8 cellular contexts compared by ENCODE assay signal in genomic region chr15:67303490-67304363, GRCh38. TPM values are rescaled to one million over a fixed set of nuclear protein-coding genes. Genes with fewer than 3 reads are reported as not detected.
A peak's percentile ranks its signal among the peaks of the same experiment; 100 is the strongest.
DNase-seq lines count a peak whose midpoint lies in the region; ATAC-seq and TF ChIP-seq lines count a peak whose summit lies in the region.

No MANE protein-coding gene starts in this region.

- no peak overlapping the region for H3K4me3 ChIP-seq in PC-3 (ENCODE audit: low read length)
- no peak overlapping the region for H3K4me3 ChIP-seq in neural cell (ENCODE audit: low read length)

- no peaks in the 10 kb centered on the region for H3K27me3 Mint-ChIP-seq in CD4-positive, alpha-beta T cell
- H3K27me3 Mint-ChIP-seq in effector memory CD8-positive, alpha-beta T cell, result no peaks in the 10 kb centered on the region

- no peaks in the 10 kb centered on the region for H3K36me3 Mint-ChIP-seq in CD4-positive, alpha-beta T cell (ENCODE audit: low read depth)
- no peaks in the 10 kb centered on the region for H3K36me3 Mint-ChIP-seq in effector memory CD8-positive, alpha-beta T cell (ENCODE audit: insufficient read depth)

- no peaks in the 10 kb centered on the region for H3K4me1 ChIP-seq in PC-3 (ENCODE audit: insufficient read depth, low read length)

- intact Hi-C loops in CD4-positive, alpha-beta T cell (cut with DNase I, micrococcal nuclease), result loop anchor here (1.0 to 10.0 kb wide), 4 partner anchors 63 to 531 kb away; no protein-coding TSS in a partner anchor
- intact Hi-C loops in PC-3 (cut with micrococcal nuclease), result loop anchor here (1.0 to 2.0 kb wide), 3 partner anchors 63 to 357 kb away; no protein-coding TSS in a partner anchor

- H3F3A ChIP-seq in PC-3 (ENCODE audit: low read length, unreplicated experiment) (no peaks in the 10 kb centered on the region), neural cell (ENCODE audit: insufficient read depth, low read length, poor library complexity, severe bottlenecking) (no peaks in the 10 kb centered on the region)

- H3K27ac ChIP-seq in CD4-positive, alpha-beta T cell (ENCODE audit: low read depth, low read length), result no peak overlapping the region
- H3K27ac ChIP-seq in PC-3 (ENCODE audit: low read length), result no peak overlapping the region
- no peak overlapping the region for H3K27ac ChIP-seq in neural cell (ENCODE audit: low read length)

- H3K27me3 ChIP-seq in CD4-positive, alpha-beta T cell (ENCODE audit: control insufficient read depth, insufficient read depth, low read length), result no peaks in the 10 kb centered on the region
- H3K27me3 ChIP-seq in PC-3 (ENCODE audit: low read length), result no peaks in the 10 kb centered on the region
- H3K27me3 ChIP-seq in neural cell (ENCODE audit: insufficient read depth, low read depth, low read length), result no peaks in the 10 kb centered on the region

- no peaks in the 10 kb centered on the region for H3K9me3 ChIP-seq in CD4-positive, alpha-beta T cell (ENCODE audit: control insufficient read depth, low read length)
- H3K9me3 ChIP-seq in PC-3 (ENCODE audit: low read length) (no peaks in the 10 kb centered on the region), neural cell (ENCODE audit: low read length) (no peaks in the 10 kb centered on the region)

- CTCF ChIA-PET in CD4-positive, alpha-beta T cell (lab: Charles Lee), result interaction anchor here (0.6 to 4.0 kb wide), 8 partner anchors 10 to 746 kb away, joined by 3 to 46 read pairs (median 4); no protein-coding TSS in a partner anchor
- CTCF ChIA-PET in PC-3 (lab: Charles Lee), result interaction anchor here (0.6 to 0.7 kb wide), 2 partner anchors 278 to 329 kb away, joined by 3 to 4 read pairs; no protein-coding TSS in a partner anchor

- ATAC-seq in CD4-positive, alpha-beta T cell (ENCODE audit: poor library complexity), result peak; percentile 59
- ATAC-seq in PC-3, result peak; percentile 58; the same call in 1 of the 2 replicates
- ATAC-seq in effector memory CD8-positive, alpha-beta T cell (replicated peaks), result peak; percentile 43
- no peak for ATAC-seq in GM18867 (IDR thresholded peaks at IDR 0.05; ENCODE audit: unreplicated experiment)
- no peak for ATAC-seq in HG03025 (IDR thresholded peaks at IDR 0.05; ENCODE audit: low FRiP score, unreplicated experiment)

- TF ChIP-seq EP300 in neural cell (conservative IDR thresholded peaks at IDR 0.05; ENCODE audit: poor library complexity, severe bottlenecking), result no peak

- no peak overlapping the region for H3K9ac ChIP-seq in PC-3 (ENCODE audit: low read length)
- H3K9ac ChIP-seq in neural cell (ENCODE audit: low read length), result no peak overlapping the region

- H3K36me3 ChIP-seq in PC-3 (ENCODE audit: low read depth, low read length) (no peaks in the 10 kb centered on the region), neural cell (ENCODE audit: insufficient read depth, low read length) (no peaks in the 10 kb centered on the region)

- TF ChIP-seq RAD21 in neural cell (conservative IDR thresholded peaks at IDR 0.05), result peak; percentile 69

- DNase-seq in CD4-positive, alpha-beta T cell, result peak in 6 of 10 experiments; percentile 0 to 12 (median 6)
- DNase-seq in GM13976 (ENCODE audit: low spot score) (peak; percentile 23), PC-3 (peak; percentile 58), ecto neural progenitor cell (ENCODE audit: low spot score) (no peak)
- DNase-seq in effector memory CD8-positive, alpha-beta T cell, result peak; percentile 10 to 27 (median 24)

- no peaks in the 10 kb centered on the region for H3K9me3 Mint-ChIP-seq in CD4-positive, alpha-beta T cell
- H3K9me3 Mint-ChIP-seq in effector memory CD8-positive, alpha-beta T cell, result no peaks in the 10 kb centered on the region

- H3K79me2 ChIP-seq in PC-3 (ENCODE audit: low read length), result no peaks in the 10 kb centered on the region
- no peaks in the 10 kb centered on the region for H3K79me2 ChIP-seq in neural cell (replicated peaks; ENCODE audit: insufficient read depth, low read length)

- no peak overlapping the region for H3K4me2 ChIP-seq in PC-3 (ENCODE audit: low read length)
- no peak overlapping the region for H3K4me2 ChIP-seq in neural cell (ENCODE audit: low read length)

- peak; percentile 79 for TF ChIP-seq CTCF in CD4-positive, alpha-beta T cell (IDR thresholded peaks at IDR 0.05)
- peak; percentile 57 for TF ChIP-seq CTCF in GM13976 (IDR thresholded peaks at IDR 0.05; ENCODE audit: borderline replicate concordance, control extremely low read depth, extremely low read depth, insufficient read depth, missing control alignments)
- TF ChIP-seq CTCF in PC-3 (conservative IDR thresholded peaks at IDR 0.05; ENCODE audit: low read depth, low read length), result peak; percentile 75
- peak; percentile 58 for TF ChIP-seq CTCF in neural cell (IDR thresholded peaks at IDR 0.05; ENCODE audit: poor library complexity, severe bottlenecking)

- no peak overlapping the region for H3K27ac Mint-ChIP-seq in CD4-positive, alpha-beta T cell
- no peak overlapping the region for H3K27ac Mint-ChIP-seq in effector memory CD8-positive, alpha-beta T cell

- H2AFZ ChIP-seq in PC-3 (ENCODE audit: low read length), result no peak overlapping the region
- no peak overlapping the region for H2AFZ ChIP-seq in neural cell (ENCODE audit: low read depth, low read length)

- H4K20me1 ChIP-seq in PC-3 (ENCODE audit: low read length) (no peaks in the 10 kb centered on the region), neural cell (ENCODE audit: insufficient read depth) (no peaks in the 10 kb centered on the region)

- no peak overlapping the region for H3K4me3 Mint-ChIP-seq in CD4-positive, alpha-beta T cell
- no peak overlapping the region for H3K4me3 Mint-ChIP-seq in effector memory CD8-positive, alpha-beta T cell

- H3K4me1 Mint-ChIP-seq in CD4-positive, alpha-beta T cell (ENCODE audit: low read depth), result no peaks in the 10 kb centered on the region
- H3K4me1 Mint-ChIP-seq in effector memory CD8-positive, alpha-beta T cell (ENCODE audit: low read depth in 2 of 2), result no peaks in the 10 kb centered on the region

- POLR2A ChIA-PET in CD4-positive, alpha-beta T cell (lab: Charles Lee), result interaction anchor here (0.6 to 1.4 kb wide), 4 partner anchors 50 to 357 kb away, joined by 3 to 5 read pairs (median 4); partner anchors contain the start of genes AAGAB and IQCH
- POLR2A ChIA-PET in PC-3 (lab: Charles Lee; ENCODE audit: unreplicated experiment), result interaction anchor here (0.5 kb wide), 1 partner anchor 563 kb away, joined by 7 read pairs; no protein-coding TSS in a partner anchor

- in situ Hi-C loops in GM13976 (cut with MboI; ENCODE audit: low sequenced_read_pairs, unreplicated experiment), result loop anchor here (5.0 kb wide), 1 partner anchor 356 kb away; no protein-coding TSS in a partner anchor

- BruUV-seq in PC-3 (replicated peaks; lab: Mats Ljungman, UMichigan), result no TSS peak

- H3K9me2 ChIP-seq in PC-3 (replicated peaks; ENCODE audit: low read length), result no peaks in the 10 kb centered on the region
- no peaks in the 10 kb centered on the region for H3K9me2 ChIP-seq in neural cell (ENCODE audit: insufficient read depth, low read length)

TF ChIP-seq in neural cell, 6 proteins besides CTCF, POLR2A, EP300 and RAD21:
- TF ChIP-seq POLR2AphosphoS5 (IDR thresholded peaks at IDR 0.05) (no peak), SMC3 (conservative IDR thresholded peaks at IDR 0.05; ENCODE audit: poor library complexity) (peak; percentile 67)
TF ChIP-seq in neural cell: peak in this region for 1.

RNA-seq across cellular contexts. Expression of gene IQCH, which starts 49.1 kb away (rescaled TPM):
- 1 to 10 TPM in 1 of 2 experiments, under 1 TPM in 1; 0.85 to 1.3 TPM for total RNA-seq in CD4-positive, alpha-beta T cell
- 2.1 and 8.2 TPM in 2 replicates for total RNA-seq in PC-3 (2014; rRNA removed)
- polyA plus RNA-seq in neural cell, result 2.8 and 8.4 TPM in 2 replicates
- polyA minus RNA-seq in neural cell, result 8.3 and 9.0 TPM in 2 replicates

RNA-seq across cellular contexts. Expression of gene AAGAB, which starts 49.3 kb away (rescaled TPM):
- total RNA-seq in CD4-positive, alpha-beta T cell, result 10 to 100 TPM; 14.2 to 15.6 TPM
- total RNA-seq in PC-3 (2014; rRNA removed), result 25.7 and 30.5 TPM in 2 replicates
- 114 and 115 TPM in 2 replicates for polyA plus RNA-seq in neural cell
- 75.2 and 86.0 TPM in 2 replicates for polyA minus RNA-seq in neural cell

Comparison
In these comparisons a context has a peak if more than half of its experiments do, and no peak if none do; other contexts are left out.
1. ATAC-seq: peak in CD4-positive, alpha-beta T cell (single experiment), PC-3 (single experiment) and effector memory CD8-positive, alpha-beta T cell (single experiment); none in GM18867 (single experiment) and HG03025 (single experiment).
2. Peak in every context shown above with its lines, with median percentiles within 50 percentile points of each other: CTCF ChIP-seq.